19 cellular contexts compared by ENCODE assay signal in genomic region chr6:108277831-108278230, GRCh38.
"Had no signal": no experiment of that assay in that cellular context is flagged by ENCODE, and none has a peak within 500 bp of the region (broad histone marks: within the 10 kb centered on the region; RNA-seq: fewer than 3 reads in every experiment).

No MANE protein-coding gene starts in this region.

- ATAC-seq: activated T-helper 17 cell treated with anti-CD3 and anti-CD28 coated beads, Interleukin-2, amount 50 U/mL, for 72 hours; gastroesophageal sphincter; heart right ventricle; mucosa of descending colon; naive thymus-derived CD4-positive, alpha-beta T cell; stimulated activated naive B cell treated with anti-CD40 and anti-IgM and Interleukin-4, amounts not matched to agents 10 μg/mL and 1 μg/mL and 100 μg/mL, for 72 hours had no signal

- H3K4me3 ChIP-seq: gastroesophageal sphincter, heart right ventricle, mucosa of descending colon, tibial artery, uterus had no signal

- H3K36me3 Mint-ChIP-seq: naive thymus-derived CD4-positive, alpha-beta T cell; stimulated activated naive B cell treated with anti-CD40 and anti-IgM and Interleukin-4, amounts not matched to agents 10 μg/mL and 1 μg/mL and 100 μg/mL, for 72 hours had no signal

- H3K27me3 Mint-ChIP-seq: stimulated activated naive B cell treated with anti-CD40 and anti-IgM and Interleukin-4, amounts not matched to agents 10 μg/mL and 1 μg/mL and 100 μg/mL, for 72 hours had no signal

- H3K9me3 ChIP-seq: gastroesophageal sphincter, heart right ventricle, mucosa of descending colon, tibial artery, uterus had no signal

- H3K27ac ChIP-seq: gastroesophageal sphincter, heart right ventricle, tibial artery, uterus, VCaP had no signal

- H3K4me1 Mint-ChIP-seq: activated T-helper 17 cell treated with anti-CD3 and anti-CD28 coated beads, Interleukin-2, amount 50 U/mL, for 72 hours; naive thymus-derived CD4-positive, alpha-beta T cell had no signal

- H3K4me3 Mint-ChIP-seq: activated T-helper 17 cell treated with anti-CD3 and anti-CD28 coated beads, Interleukin-2, amount 50 U/mL, for 72 hours; naive thymus-derived CD4-positive, alpha-beta T cell; stimulated activated naive B cell treated with anti-CD40 and anti-IgM and Interleukin-4, amounts not matched to agents 10 μg/mL and 1 μg/mL and 100 μg/mL, for 72 hours had no signal

- H3K9me3 Mint-ChIP-seq: activated T-helper 17 cell treated with anti-CD3 and anti-CD28 coated beads, Interleukin-2, amount 50 U/mL, for 72 hours; naive thymus-derived CD4-positive, alpha-beta T cell; stimulated activated naive B cell treated with anti-CD40 and anti-IgM and Interleukin-4, amounts not matched to agents 10 μg/mL and 1 μg/mL and 100 μg/mL, for 72 hours had no signal

- H3K4me1 ChIP-seq: gastroesophageal sphincter, heart right ventricle, tibial artery, uterus had no signal

- H3K27me3 ChIP-seq: gastroesophageal sphincter, heart right ventricle, tibial artery, uterus had no signal

- DNase-seq: activated CD4-positive, alpha-beta T cell treated with anti-CD3 and anti-CD28 coated beads for 1 hour; activated CD4-positive, alpha-beta T cell treated with anti-CD3 and anti-CD28 coated beads, Interleukin-2, amount 50 U/mL, for 4 hours; activated naive CD4-positive, alpha-beta T cell treated with Interleukin-2 at 50 U/mL for 16 hours; activated T-cell treated with anti-CD3 and anti-CD28 coated beads for 4 hours; anterior cingulate cortex; cerebellar nuclear complex; effector CD8-positive, alpha-beta T cell; heart right ventricle; mucosa of descending colon; naive thymus-derived CD4-positive, alpha-beta T cell; posterior cingulate gyrus; stimulated activated CD4-positive, alpha-beta T cell treated with anti-CD3 and anti-CD28 coated beads, Interleukin-4, amount 100 ng/mL, for 1 hour; stimulated activated naive B cell treated with anti-CD40 and anti-IgM and Interleukin-4, amounts not matched to agents 10 μg/mL and 1 μg/mL and 100 μg/mL, for 72 hours; T1000; tibial artery; uterus had no signal

- H3K27ac Mint-ChIP-seq: activated T-helper 17 cell treated with anti-CD3 and anti-CD28 coated beads, Interleukin-2, amount 50 U/mL, for 72 hours; naive thymus-derived CD4-positive, alpha-beta T cell; stimulated activated naive B cell treated with anti-CD40 and anti-IgM and Interleukin-4, amounts not matched to agents 10 μg/mL and 1 μg/mL and 100 μg/mL, for 72 hours had no signal

- H3K36me3 ChIP-seq: gastroesophageal sphincter, heart right ventricle, tibial artery, uterus had no signal
